24 cellular contexts compared by ENCODE assay signal in the genomic region with DNA sequence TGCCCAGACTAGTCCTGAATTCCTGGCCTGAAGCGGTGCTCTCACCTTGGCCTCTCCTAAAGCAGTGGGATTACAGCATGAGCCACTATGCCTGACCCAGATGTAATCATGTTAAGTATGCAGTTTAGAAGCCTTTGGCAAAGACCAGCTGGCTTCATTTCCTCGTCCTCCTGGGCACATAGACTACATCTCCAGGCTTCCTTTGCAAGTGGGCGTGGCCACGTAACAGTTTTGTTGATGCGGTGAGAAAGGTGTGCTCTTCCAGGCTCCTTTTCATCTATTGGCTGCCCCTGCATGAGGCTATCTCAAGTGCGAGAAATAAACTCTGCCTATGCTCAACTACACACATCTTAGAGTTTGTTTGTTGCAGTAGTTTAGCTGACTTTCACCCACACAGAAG.
A peak's percentile ranks its signal among the peaks of the same experiment; 100 is the strongest.
DNase-seq lines count a peak whose midpoint lies in the region; TF ChIP-seq lines count a peak whose summit lies in the region.
"Had no signal": no experiment of that assay in that cellular context is flagged by ENCODE, and none has a peak within 500 bp of the region (broad histone marks: within the 10 kb centered on the region; RNA-seq: fewer than 3 reads in every experiment).

No MANE protein-coding gene starts in this region.

- H3K4me3 ChIP-seq in LNCaP clone FGC (ENCODE audit: low read depth, low read length) = no peak overlapping the region
- H3K4me3 ChIP-seq: heart right ventricle, MG63, skin epidermis had no signal

- no peak for TF ChIP-seq CTCF in LNCaP clone FGC (IDR thresholded peaks at IDR 0.05; ENCODE audit: control insufficient read depth, extremely low read depth, insufficient read depth)

- DNase-seq in NCI-H146 (lab: John Stamatoyannopoulos, UW) (peak; percentile 16), NCI-H146 treated with DMSO at 0.1 percent for 48 hours (lab: John Stamatoyannopoulos, UW; ENCODE audit: unreplicated experiment) (no peak), LNCaP clone FGC (ENCODE audit: low read depth) (peak; percentile 15), NCI-H82 treated with DMSO at 0.1 percent for 48 hours (lab: John Stamatoyannopoulos, UW; ENCODE audit: unreplicated experiment) (peak; percentile 96), iPS-NIHi7 (ENCODE audit: extremely low spot score) (peak; percentile 55), EL (no peak), SHP77 treated with DMSO at 0.1 percent for 48 hours (lab: John Stamatoyannopoulos, UW) (no peak)
- no peak for DNase-seq in stimulated activated CD4-positive, alpha-beta T cell treated with anti-CD3 and anti-CD28 coated beads, Interleukin-4, amount 100 ng/mL, for 24 hours
- DNase-seq: 8988T; activated CD4-positive, alpha-beta T cell treated with anti-CD3 and anti-CD28 coated beads, Interleukin-2, amount 10 ng/mL, durations not matched to agents 24 days and 14 days; activated naive CD4-positive, alpha-beta T cell treated with anti-CD3 and anti-CD28 coated beads for 36 hours; activated T-cell treated with anti-CD3 and anti-CD28 coated beads, Interleukin-2, amount 50 U/mL, for 72 hours; brain microvascular endothelial cell; CD8-positive, alpha-beta T cell; effector CD8-positive, alpha-beta T cell; erythroblast; heart right ventricle; MG63; naive thymus-derived CD4-positive, alpha-beta T cell; NCI-H2171; NK-92 treated with Interleukin-12 subunit alpha and Interleukin-12 subunit beta, amount 100 ng/mL, for 24 hours; occipital lobe; T-helper 17 cell had no signal

Comparison
In these comparisons a context has a peak if more than half of its experiments do, and no peak if none do; other contexts are left out.
1. DNase-seq: peak in NCI-H146 (single experiment), LNCaP clone FGC (single experiment), NCI-H82 treated with DMSO at 0.1 percent for 48 hours (single experiment) and iPS-NIHi7 (single experiment); none in NCI-H146 treated with DMSO at 0.1 percent for 48 hours (single experiment), EL (single experiment), stimulated activated CD4-positive, alpha-beta T cell treated with anti-CD3 and anti-CD28 coated beads, Interleukin-4, amount 100 ng/mL, for 24 hours (single experiment) and SHP77 treated with DMSO at 0.1 percent for 48 hours (single experiment).